In genomic region chr6:31170987-31171671, GRCh38 we compare ENCODE assay signal across 15 cellular contexts. TPM values are rescaled to one million over a fixed set of nuclear protein-coding genes. Genes with fewer than 3 reads are reported as not detected.
"Had no signal": no experiment of that assay in that cellular context is flagged by ENCODE, and none has a peak within 500 bp of the region (broad histone marks: within the 10 kb centered on the region; RNA-seq: fewer than 3 reads in every experiment).

No MANE protein-coding gene starts in this region.

- H3K27me3 ChIP-seq: dorsolateral prefrontal cortex, ovary, sigmoid colon, upper lobe of left lung had no signal

- ATAC-seq: activated CD4-positive, CD25-positive, alpha-beta regulatory T cell treated with anti-CD3 and anti-CD28 coated beads, Interleukin-2, amount 50 U/mL, for 24 hours; activated T-helper 17 cell treated with anti-CD3 and anti-CD28 coated beads, Interleukin-2, amount 50 U/mL, for 72 hours; gastroesophageal sphincter; stimulated activated naive CD8-positive, alpha-beta T cell treated with anti-CD3 and anti-CD28 coated beads, Interleukin-15, amount 100 ng/mL, for 72 hours had no signal

- H3K4me3 ChIP-seq: dorsolateral prefrontal cortex, gastroesophageal sphincter, ovary, sigmoid colon, upper lobe of left lung had no signal

- H3K4me1 ChIP-seq: gastroesophageal sphincter, sigmoid colon, upper lobe of left lung had no signal

- H3K9me3 ChIP-seq: gastroesophageal sphincter, ovary, sigmoid colon, upper lobe of left lung had no signal

- DNase-seq: activated naive CD4-positive, alpha-beta T cell treated with anti-CD3 and anti-CD28 coated beads for 36 hours; activated T-cell treated with anti-CD3 and anti-CD28 coated beads for 4 hours; erythroblast; immature natural killer cell; ovary; sigmoid colon; stimulated activated CD4-positive, alpha-beta T cell treated with anti-CD3 and anti-CD28 coated beads, Interleukin-1b, Interleukin-23, amount 100 ng/mL, for 48 hours; stimulated activated naive CD8-positive, alpha-beta T cell treated with anti-CD3 and anti-CD28 coated beads, Interleukin-15, amount 100 ng/mL, for 72 hours; T-helper 9 cell had no signal

- H3K27ac ChIP-seq: dorsolateral prefrontal cortex, gastroesophageal sphincter, ovary, sigmoid colon, upper lobe of left lung had no signal

- H3K36me3 ChIP-seq: gastroesophageal sphincter, ovary, sigmoid colon had no signal

RNA-seq across cellular contexts. Expression of gene POU5F1, which starts 0.6 kb away (rescaled TPM):
- polyA plus RNA-seq: neural cell had no signal

RNA-seq across cellular contexts. Expression of gene PSORS1C2, which starts 32.3 kb away (rescaled TPM):
- polyA plus RNA-seq: immature natural killer cell, neural cell, ovary, sigmoid colon had no signal

RNA-seq across cellular contexts. Expression of gene CDSN, which starts 50.9 kb away (rescaled TPM):
- polyA plus RNA-seq: immature natural killer cell, neural cell, sigmoid colon had no signal
